Comparison of ENCODE assay signal across 17 cellular contexts in genomic region chr16:11234884-11235702, GRCh38. TPM values are rescaled to one million over a fixed set of nuclear protein-coding genes. Genes with fewer than 3 reads are reported as not detected.
A peak's percentile ranks its signal among the peaks of the same experiment; 100 is the strongest.
DNase-seq lines count a peak whose midpoint lies in the region; ATAC-seq and TF ChIP-seq lines count a peak whose summit lies in the region.
"Had no signal": no experiment of that assay in that cellular context is flagged by ENCODE, and none has a peak within 500 bp of the region (broad histone marks: within the 10 kb centered on the region; RNA-seq: fewer than 3 reads in every experiment).

No MANE protein-coding gene starts in this region.

- intact Hi-C loops in gastrocnemius medialis (cut with DNase I; ENCODE audit: low total_unique reads), result no loop called here

- TF ChIP-seq CTCF in neural crest cell (conservative IDR thresholded peaks at IDR 0.05), result no peak
- TF ChIP-seq CTCF in gastrocnemius medialis (IDR thresholded peaks at IDR 0.05 in 4 of 5, conservative IDR thresholded peaks at IDR 0.05 in 1 of 5), result no peak

- H3K9me3 Mint-ChIP-seq in activated T-helper 17 cell treated with anti-CD3 and anti-CD28 coated beads, Interleukin-2, amount 50 U/mL, for 72 hours, result no peaks in the 10 kb centered on the region
- no peaks in the 10 kb centered on the region for H3K9me3 Mint-ChIP-seq in neural crest cell

- no peaks in the 10 kb centered on the region for H3K36me3 Mint-ChIP-seq in activated T-helper 17 cell treated with anti-CD3 and anti-CD28 coated beads, Interleukin-2, amount 50 U/mL, for 72 hours (ENCODE audit: low read depth)
- no peaks in the 10 kb centered on the region for H3K36me3 Mint-ChIP-seq in neural crest cell (ENCODE audit: low read depth)

- no peaks in the 10 kb centered on the region for H3K4me1 ChIP-seq in gastrocnemius medialis

- peak; percentile 60 for DNase-seq in activated CD8-positive, alpha-beta memory T cell treated with anti-CD3 and anti-CD28 coated beads, Interleukin-2, amount 50 U/mL, for 48 hours
- DNase-seq in activated CD8-positive, alpha-beta memory T cell treated with anti-CD3 and anti-CD28 coated beads for 24 hours, result no peak
- no peak for DNase-seq in neural crest cell (ENCODE audit: low read depth, low spot score)
- DNase-seq in NCI-H2171 (lab: John Stamatoyannopoulos, UW), result no peak
- DNase-seq in gastrocnemius medialis, result no peak
- DNase-seq in H4 (ENCODE audit: low spot score), result no peak
- DNase-seq: DMS79 treated with DMSO at 0.1 percent for 48 hours, NCI-H1417 treated with DMSO at 0.1 percent for 48 hours, SHP77 had no signal

- H3K27me3 Mint-ChIP-seq in activated T-helper 17 cell treated with anti-CD3 and anti-CD28 coated beads, Interleukin-2, amount 50 U/mL, for 72 hours, result no peaks in the 10 kb centered on the region
- H3K27me3 Mint-ChIP-seq in neural crest cell (ENCODE audit: low read depth), result no peaks in the 10 kb centered on the region

- ATAC-seq in activated T-helper 17 cell treated with anti-CD3 and anti-CD28 coated beads, Interleukin-2, amount 50 U/mL, for 72 hours (replicated peaks), result no peak
- no peak for ATAC-seq in gastrocnemius medialis

- H3K9me3 ChIP-seq in KOPT-K1 (ENCODE audit: insufficient read depth, low read length, poor library complexity, severe bottlenecking), result no peaks in the 10 kb centered on the region
- no peaks in the 10 kb centered on the region for H3K9me3 ChIP-seq in gastrocnemius medialis

- H3K36me3 ChIP-seq in KOPT-K1 (ENCODE audit: insufficient read depth, low read length), result no peaks in the 10 kb centered on the region
- no peaks in the 10 kb centered on the region for H3K36me3 ChIP-seq in gastrocnemius medialis

- in situ Hi-C loops in gastrocnemius medialis (cut with MboI; ENCODE audit: low sequenced_read_pairs in 4 of 4), result loop anchor here in 1 of 4 donors (25.0 kb wide), 1 partner anchor 98 kb away; no protein-coding TSS in a partner anchor

- TF ChIP-seq POLR2A in gastrocnemius medialis (IDR thresholded peaks at IDR 0.05), result no peak

- peak overlapping the region; percentile 97 for H3K27ac Mint-ChIP-seq in activated T-helper 17 cell treated with anti-CD3 and anti-CD28 coated beads, Interleukin-2, amount 50 U/mL, for 72 hours
- peak overlapping the region; percentile 84 for H3K27ac Mint-ChIP-seq in neural crest cell (ENCODE audit: unreplicated experiment)

- no peak overlapping the region for H3K4me3 ChIP-seq in gastrocnemius medialis
- H3K4me3 ChIP-seq: hepatocyte had no signal

- H3K4me1 Mint-ChIP-seq in activated T-helper 17 cell treated with anti-CD3 and anti-CD28 coated beads, Interleukin-2, amount 50 U/mL, for 72 hours, result peaks cover 17% of the 10 kb centered on the region
- H3K4me1 Mint-ChIP-seq in neural crest cell, result no peaks in the 10 kb centered on the region

- H3K27me3 ChIP-seq in gastrocnemius medialis, result no peaks in the 10 kb centered on the region
- H3K27me3 ChIP-seq: hepatocyte had no signal

- H3K4me3 Mint-ChIP-seq in activated T-helper 17 cell treated with anti-CD3 and anti-CD28 coated beads, Interleukin-2, amount 50 U/mL, for 72 hours, result peak overlapping the region; percentile 77
- H3K4me3 Mint-ChIP-seq in neural crest cell, result no peak overlapping the region

- peak overlapping the region; percentile 99 for H3K27ac ChIP-seq in KOPT-K1 (ENCODE audit: low read depth, low read length, poor library complexity, severe bottlenecking)
- no peak overlapping the region for H3K27ac ChIP-seq in gastrocnemius medialis
- H3K27ac ChIP-seq: hepatocyte had no signal

RNA-seq across cellular contexts. Expression of gene SOCS1, which starts 20.9 kb away (rescaled TPM):
- total RNA-seq in activated T-helper 17 cell treated with anti-CD3 and anti-CD28 coated beads, Interleukin-2, amount 50 U/mL, for 72 hours, result 100 to 1,000 TPM in 1 of 2 donors, 10 to 100 TPM in 1; 89.7 to 124 TPM
- total RNA-seq in neural crest cell (1.6 and 1.7 TPM in 2 replicates), gastrocnemius medialis (1 to 10 TPM; 1.1 to 5.5 (median 3.1) TPM)
- total RNA-seq in H4 (2014; rRNA removed; shearing (Covaris generic)), result 0.39 and 1.3 TPM in 2 replicates

RNA-seq across cellular contexts. Expression of gene TNP2, which starts 34.0 kb away (rescaled TPM):
- total RNA-seq in activated T-helper 17 cell treated with anti-CD3 and anti-CD28 coated beads, Interleukin-2, amount 50 U/mL, for 72 hours, result not detected
- total RNA-seq in neural crest cell, result not detected in 2 replicates
- not detected for total RNA-seq in gastrocnemius medialis
- not detected in 2 replicates for total RNA-seq in H4 (2014; rRNA removed; shearing (Covaris generic))
- total RNA-seq: cerebellum, epithelial cell of proximal tubule, hepatocyte, lower leg skin, omental fat pad, urinary bladder had no signal

RNA-seq across cellular contexts. Expression of gene PRM3, which starts 38.3 kb away (rescaled TPM):
- total RNA-seq in activated T-helper 17 cell treated with anti-CD3 and anti-CD28 coated beads, Interleukin-2, amount 50 U/mL, for 72 hours, result not detected
- not detected in 2 replicates for total RNA-seq in neural crest cell
- not detected for total RNA-seq in gastrocnemius medialis
- total RNA-seq in H4 (2014; rRNA removed; shearing (Covaris generic)), result not detected in 2 replicates
- total RNA-seq: cerebellum, epithelial cell of proximal tubule, hepatocyte, lower leg skin, omental fat pad, urinary bladder had no signal

RNA-seq across cellular contexts. Expression of gene PRM2, which starts 41.2 kb away (rescaled TPM):
- total RNA-seq in activated T-helper 17 cell treated with anti-CD3 and anti-CD28 coated beads, Interleukin-2, amount 50 U/mL, for 72 hours, result not detected
- total RNA-seq in neural crest cell, result not detected in 2 replicates
- total RNA-seq in gastrocnemius medialis, result not detected
- not detected in 2 replicates for total RNA-seq in H4 (2014; rRNA removed; shearing (Covaris generic))
- total RNA-seq: cerebellum, epithelial cell of proximal tubule, hepatocyte, omental fat pad, urinary bladder had no signal

RNA-seq across cellular contexts. Expression of gene PRM1, which starts 46.0 kb away (rescaled TPM):
- total RNA-seq in activated T-helper 17 cell treated with anti-CD3 and anti-CD28 coated beads, Interleukin-2, amount 50 U/mL, for 72 hours, result not detected
- total RNA-seq in neural crest cell (not detected in 2 replicates), gastrocnemius medialis (not detected)
- not detected in 2 replicates for total RNA-seq in H4 (2014; rRNA removed; shearing (Covaris generic))
- total RNA-seq: cerebellum, epithelial cell of proximal tubule, hepatocyte, lower leg skin, omental fat pad, urinary bladder had no signal

Comparison
In these comparisons a context has a peak if more than half of its experiments do, and no peak if none do; other contexts are left out.
1. RNA of gene SOCS1, which starts 20.9 kb away (total RNA-seq): 89.7 to 124 TPM in activated T-helper 17 cell treated with anti-CD3 and anti-CD28 coated beads, Interleukin-2, amount 50 U/mL, for 72 hours; 1.1 to 5.5 TPM in gastrocnemius medialis, 1.6 to 1.7 TPM in neural crest cell and 0.39 to 1.3 TPM in H4; every median in the first group is over 10 times any median in the second.